20 cellular contexts compared by ENCODE assay signal in the genomic region with DNA sequence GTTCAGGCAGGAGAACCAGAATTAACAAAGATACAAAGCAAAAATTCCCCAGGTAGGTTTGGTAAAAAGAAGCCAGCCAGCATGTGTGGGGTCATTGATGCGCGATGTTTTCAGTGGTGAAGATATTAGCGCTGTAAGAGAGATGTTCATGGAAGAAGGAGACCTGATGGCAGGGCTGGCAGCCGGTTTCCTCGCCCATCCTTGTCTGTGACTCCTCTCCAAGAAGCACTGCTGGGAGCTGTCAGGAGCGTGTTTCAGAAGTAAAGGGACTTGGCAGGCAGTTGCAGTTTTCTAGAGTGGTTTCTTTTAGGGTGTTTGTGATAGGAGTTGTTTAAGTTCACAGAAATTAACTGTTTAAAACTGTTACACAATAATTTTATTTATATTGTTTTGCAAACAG.
"Had no signal": no experiment of that assay in that cellular context is flagged by ENCODE, and none has a peak within 500 bp of the region (broad histone marks: within the 10 kb centered on the region; RNA-seq: fewer than 3 reads in every experiment).

No MANE protein-coding gene starts in this region.

- H3K36me3 Mint-ChIP-seq: natural killer cell had no signal

- H3K4me3 ChIP-seq: colonic mucosa, neural progenitor cell, ovary, spleen, testis, transverse colon had no signal

- H2AFZ ChIP-seq: neural progenitor cell had no signal

- H3K27ac ChIP-seq: colonic mucosa, neural progenitor cell, ovary, spleen, testis, transverse colon had no signal

- H3K9me3 ChIP-seq: colonic mucosa, ovary, spleen, testis, transverse colon had no signal

- H3K27me3 Mint-ChIP-seq: stimulated activated naive B cell treated with anti-CD40 and anti-IgM and Interleukin-4, amounts not matched to agents 10 μg/mL and 1 μg/mL and 100 μg/mL, for 72 hours; stimulated activated naive CD8-positive, alpha-beta T cell treated with anti-CD3 and anti-CD28 coated beads, Interleukin-15, amount 100 ng/mL, for 72 hours had no signal

- ATAC-seq: esophagus mucosa; left lobe of liver; natural killer cell; sciatic nerve; stimulated activated naive B cell treated with anti-CD40 and anti-IgM and Interleukin-4, amounts not matched to agents 10 μg/mL and 1 μg/mL and 100 μg/mL, for 72 hours; stimulated activated naive CD8-positive, alpha-beta T cell treated with anti-CD3 and anti-CD28 coated beads, Interleukin-15, amount 100 ng/mL, for 72 hours had no signal

- H3K27ac Mint-ChIP-seq: mesothelial cell of epicardium; neural progenitor cell; stimulated activated naive B cell treated with anti-CD40 and anti-IgM and Interleukin-4, amounts not matched to agents 10 μg/mL and 1 μg/mL and 100 μg/mL, for 72 hours; stimulated activated naive CD8-positive, alpha-beta T cell treated with anti-CD3 and anti-CD28 coated beads, Interleukin-15, amount 100 ng/mL, for 72 hours had no signal

- H3K27me3 ChIP-seq: colonic mucosa, neural progenitor cell, ovary, spleen, testis, transverse colon had no signal

- DNase-seq: colonic mucosa; dermis blood vessel endothelial cell; islet precursor cell; mammary epithelial cell; natural killer cell; ovary; retina; spleen; stimulated activated CD4-positive, alpha-beta T cell treated with anti-CD3 and anti-CD28 coated beads, Interleukin-15, amount 100 ng/mL, for 24 hours; stimulated activated CD4-positive, alpha-beta T cell treated with anti-CD3 and anti-CD28 coated beads, Interleukin-1b, Interleukin-23, amount 100 ng/mL, for 48 hours; stimulated activated CD4-positive, alpha-beta T cell treated with anti-CD3 and anti-CD28 coated beads, Interleukin-4, amount 100 ng/mL, for 24 hours; stimulated activated naive B cell treated with anti-CD40 and anti-IgM and Interleukin-4, amounts not matched to agents 10 μg/mL and 1 μg/mL and 100 μg/mL, for 72 hours; stimulated activated naive CD8-positive, alpha-beta T cell treated with anti-CD3 and anti-CD28 coated beads, Interleukin-15, amount 100 ng/mL, for 72 hours; testis; transverse colon had no signal

- H3K36me3 ChIP-seq: colonic mucosa, ovary, transverse colon had no signal

- H3K4me3 Mint-ChIP-seq: mesothelial cell of epicardium; natural killer cell; neural progenitor cell; stimulated activated naive B cell treated with anti-CD40 and anti-IgM and Interleukin-4, amounts not matched to agents 10 μg/mL and 1 μg/mL and 100 μg/mL, for 72 hours; stimulated activated naive CD8-positive, alpha-beta T cell treated with anti-CD3 and anti-CD28 coated beads, Interleukin-15, amount 100 ng/mL, for 72 hours had no signal

- H3K4me1 ChIP-seq: colonic mucosa, neural progenitor cell, spleen, testis, transverse colon had no signal

- H3K4me1 Mint-ChIP-seq: mesothelial cell of epicardium; natural killer cell; neural progenitor cell; stimulated activated naive B cell treated with anti-CD40 and anti-IgM and Interleukin-4, amounts not matched to agents 10 μg/mL and 1 μg/mL and 100 μg/mL, for 72 hours; stimulated activated naive CD8-positive, alpha-beta T cell treated with anti-CD3 and anti-CD28 coated beads, Interleukin-15, amount 100 ng/mL, for 72 hours had no signal

- H3K9ac ChIP-seq: neural progenitor cell had no signal

- H3K4me2 ChIP-seq: neural progenitor cell had no signal
